ENCODE assay signal across 3 cellular contexts in the genomic region with DNA sequence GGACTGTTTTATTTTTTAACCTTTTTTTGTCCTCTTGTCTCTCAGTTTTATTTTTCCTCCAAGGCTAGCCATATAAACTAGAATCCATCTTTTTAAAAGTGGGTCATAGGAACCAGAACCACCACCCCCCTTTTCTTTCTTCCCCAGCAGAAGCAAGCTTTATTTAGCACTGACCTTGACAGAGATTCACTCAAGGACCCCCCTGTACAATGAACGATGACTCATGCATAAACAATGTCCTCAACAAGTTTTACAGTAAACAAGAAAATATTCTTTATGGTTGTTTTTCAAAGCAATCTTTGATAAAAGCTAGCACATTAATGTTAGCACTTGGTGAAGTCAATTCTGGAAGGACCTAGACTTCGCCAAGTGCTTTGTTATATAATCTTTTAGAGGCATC.
TF ChIP-seq lines count a peak whose summit lies in the region.

No MANE protein-coding gene starts in this region.

TF ChIP-seq in HCT116, 20 proteins besides CTCF, POLR2A, EP300 and RAD21:
- no peak for TF ChIP-seq SIN3A (IDR thresholded peaks at IDR 0.05; ENCODE audit: low read depth)
- TF ChIP-seq YY1 (IDR thresholded peaks at IDR 0.05; ENCODE audit: extremely low read depth, insufficient replicate concordance, low read depth, low read length): no peak
- 0 out of 2 replicates have a peak, but pooled peaks have one; percentile 33 for TF ChIP-seq JUND (IDR thresholded peaks at IDR 0.05)

TF ChIP-seq in GM12878, 131 proteins besides CTCF, POLR2A, EP300 and RAD21:
- TF ChIP-seq, protein P1, sequence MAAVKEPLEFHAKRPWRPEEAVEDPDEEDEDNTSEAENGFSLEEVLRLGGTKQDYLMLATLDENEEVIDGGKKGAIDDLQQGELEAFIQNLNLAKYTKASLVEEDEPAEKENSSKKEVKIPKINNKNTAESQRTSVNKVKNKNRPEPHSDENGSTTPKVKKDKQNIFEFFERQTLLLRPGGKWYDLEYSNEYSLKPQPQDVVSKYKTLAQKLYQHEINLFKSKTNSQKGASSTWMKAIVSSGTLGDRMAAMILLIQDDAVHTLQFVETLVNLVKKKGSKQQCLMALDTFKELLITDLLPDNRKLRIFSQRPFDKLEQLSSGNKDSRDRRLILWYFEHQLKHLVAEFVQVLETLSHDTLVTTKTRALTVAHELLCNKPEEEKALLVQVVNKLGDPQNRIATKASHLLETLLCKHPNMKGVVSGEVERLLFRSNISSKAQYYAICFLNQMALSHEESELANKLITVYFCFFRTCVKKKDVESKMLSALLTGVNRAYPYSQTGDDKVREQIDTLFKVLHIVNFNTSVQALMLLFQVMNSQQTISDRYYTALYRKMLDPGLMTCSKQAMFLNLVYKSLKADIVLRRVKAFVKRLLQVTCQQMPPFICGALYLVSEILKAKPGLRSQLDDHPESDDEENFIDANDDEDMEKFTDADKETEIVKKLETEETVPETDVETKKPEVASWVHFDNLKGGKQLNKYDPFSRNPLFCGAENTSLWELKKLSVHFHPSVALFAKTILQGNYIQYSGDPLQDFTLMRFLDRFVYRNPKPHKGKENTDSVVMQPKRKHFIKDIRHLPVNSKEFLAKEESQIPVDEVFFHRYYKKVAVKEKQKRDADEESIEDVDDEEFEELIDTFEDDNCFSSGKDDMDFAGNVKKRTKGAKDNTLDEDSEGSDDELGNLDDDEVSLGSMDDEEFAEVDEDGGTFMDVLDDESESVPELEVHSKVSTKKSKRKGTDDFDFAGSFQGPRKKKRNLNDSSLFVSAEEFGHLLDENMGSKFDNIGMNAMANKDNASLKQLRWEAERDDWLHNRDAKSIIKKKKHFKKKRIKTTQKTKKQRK (IDR thresholded peaks at IDR 0.05; ENCODE audit: low read depth, low read length): no peak
- TF ChIP-seq DPF2 (IDR thresholded peaks at IDR 0.05): no peak
- TF ChIP-seq MTA3 (IDR thresholded peaks at IDR 0.05; ENCODE audit: borderline replicate concordance, low read length): no peak
- TF ChIP-seq BMI1 (IDR thresholded peaks at IDR 0.05; ENCODE audit: borderline replicate concordance): no peak

TF ChIP-seq in HepG2, 621 proteins besides CTCF, POLR2A, EP300 and RAD21:
- TF ChIP-seq, protein P2, sequence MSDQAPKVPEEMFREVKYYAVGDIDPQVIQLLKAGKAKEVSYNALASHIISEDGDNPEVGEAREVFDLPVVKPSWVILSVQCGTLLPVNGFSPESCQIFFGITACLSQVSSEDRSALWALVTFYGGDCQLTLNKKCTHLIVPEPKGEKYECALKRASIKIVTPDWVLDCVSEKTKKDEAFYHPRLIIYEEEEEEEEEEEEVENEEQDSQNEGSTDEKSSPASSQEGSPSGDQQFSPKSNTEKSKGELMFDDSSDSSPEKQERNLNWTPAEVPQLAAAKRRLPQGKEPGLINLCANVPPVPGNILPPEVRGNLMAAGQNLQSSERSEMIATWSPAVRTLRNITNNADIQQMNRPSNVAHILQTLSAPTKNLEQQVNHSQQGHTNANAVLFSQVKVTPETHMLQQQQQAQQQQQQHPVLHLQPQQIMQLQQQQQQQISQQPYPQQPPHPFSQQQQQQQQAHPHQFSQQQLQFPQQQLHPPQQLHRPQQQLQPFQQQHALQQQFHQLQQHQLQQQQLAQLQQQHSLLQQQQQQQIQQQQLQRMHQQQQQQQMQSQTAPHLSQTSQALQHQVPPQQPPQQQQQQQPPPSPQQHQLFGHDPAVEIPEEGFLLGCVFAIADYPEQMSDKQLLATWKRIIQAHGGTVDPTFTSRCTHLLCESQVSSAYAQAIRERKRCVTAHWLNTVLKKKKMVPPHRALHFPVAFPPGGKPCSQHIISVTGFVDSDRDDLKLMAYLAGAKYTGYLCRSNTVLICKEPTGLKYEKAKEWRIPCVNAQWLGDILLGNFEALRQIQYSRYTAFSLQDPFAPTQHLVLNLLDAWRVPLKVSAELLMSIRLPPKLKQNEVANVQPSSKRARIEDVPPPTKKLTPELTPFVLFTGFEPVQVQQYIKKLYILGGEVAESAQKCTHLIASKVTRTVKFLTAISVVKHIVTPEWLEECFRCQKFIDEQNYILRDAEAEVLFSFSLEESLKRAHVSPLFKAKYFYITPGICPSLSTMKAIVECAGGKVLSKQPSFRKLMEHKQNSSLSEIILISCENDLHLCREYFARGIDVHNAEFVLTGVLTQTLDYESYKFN (CRISPR knock-in tag; conservative IDR thresholded peaks at IDR 0.05): 0 out of 2 replicates have a peak, but pooled peaks have one; percentile 13
- TF ChIP-seq ZNF451 (CRISPR knock-in tag; IDR thresholded peaks at IDR 0.05) (no peak), FOSL1 (CRISPR knock-in tag; IDR thresholded peaks at IDR 0.05; ENCODE audit: borderline replicate concordance) (peak; percentile 57; the same call in 1 of the 2 replicates), FOXP1 (IDR thresholded peaks at IDR 0.05) (no peak), FOXP1 (CRISPR knock-in tag; IDR thresholded peaks at IDR 0.05) (peak; percentile 46; the same call in 1 of the 2 replicates), FOSL2 (CRISPR knock-in tag; IDR thresholded peaks at IDR 0.05) (peak; percentile 63; the same call in 1 of the 2 replicates), GATAD2A (CRISPR knock-in tag; IDR thresholded peaks at IDR 0.05) (peak; percentile 32), SOX13 (IDR thresholded peaks at IDR 0.05) (no peak), SOX13 (CRISPR knock-in tag; conservative IDR thresholded peaks at IDR 0.05 in 1 of 2, IDR thresholded peaks at IDR 0.05 in 1 of 2) (no peak)
- TF ChIP-seq, protein P3, sequence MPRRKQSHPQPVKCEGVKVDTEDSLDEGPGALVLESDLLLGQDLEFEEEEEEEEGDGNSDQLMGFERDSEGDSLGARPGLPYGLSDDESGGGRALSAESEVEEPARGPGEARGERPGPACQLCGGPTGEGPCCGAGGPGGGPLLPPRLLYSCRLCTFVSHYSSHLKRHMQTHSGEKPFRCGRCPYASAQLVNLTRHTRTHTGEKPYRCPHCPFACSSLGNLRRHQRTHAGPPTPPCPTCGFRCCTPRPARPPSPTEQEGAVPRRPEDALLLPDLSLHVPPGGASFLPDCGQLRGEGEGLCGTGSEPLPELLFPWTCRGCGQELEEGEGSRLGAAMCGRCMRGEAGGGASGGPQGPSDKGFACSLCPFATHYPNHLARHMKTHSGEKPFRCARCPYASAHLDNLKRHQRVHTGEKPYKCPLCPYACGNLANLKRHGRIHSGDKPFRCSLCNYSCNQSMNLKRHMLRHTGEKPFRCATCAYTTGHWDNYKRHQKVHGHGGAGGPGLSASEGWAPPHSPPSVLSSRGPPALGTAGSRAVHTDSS (CRISPR knock-in tag; conservative IDR thresholded peaks at IDR 0.05): no peak
